9 cellular contexts compared by ENCODE assay signal in genomic region chr14:100747021-100747586, GRCh38. TPM values are rescaled to one million over a fixed set of nuclear protein-coding genes. Genes with fewer than 3 reads are reported as not detected.
A peak's percentile ranks its signal among the peaks of the same experiment; 100 is the strongest.
DNase-seq lines count a peak whose midpoint lies in the region; ATAC-seq and TF ChIP-seq lines count a peak whose summit lies in the region.
"Had no signal": no experiment of that assay in that cellular context is flagged by ENCODE, and none has a peak within 500 bp of the region (broad histone marks: within the 10 kb centered on the region; RNA-seq: fewer than 3 reads in every experiment).

No MANE protein-coding gene starts in this region.

- H3K4me1 ChIP-seq in cardiac muscle cell (ENCODE audit: low read depth), result no peaks in the 10 kb centered on the region
- no peaks in the 10 kb centered on the region for H3K4me1 ChIP-seq in upper lobe of right lung

- H3K27ac ChIP-seq in cardiac muscle cell, result no peak overlapping the region
- peak overlapping the region; percentile 36 for H3K27ac ChIP-seq in upper lobe of right lung
- H3K27ac ChIP-seq: KMS-11 had no signal

- intact Hi-C loops in Right ventricle myocardium superior (cut with DNase I) (no loop called here), upper lobe of right lung (cut with DNase I) (no loop called here)
- intact Hi-C loops in activated T-helper 2 cell treated with anti-CD3 and anti-CD28 coated beads, Interferon-gamma antibody, Interleukin-2, Interleukin-4, amounts not matched to agents 10 μg/mL and 5 μg/mL and 100 μg/mL, durations not matched to agents 14 hours and 24 hours and 36 hours (cut with micrococcal nuclease), result no loop called here

- DNase-seq in cardiac muscle cell (ENCODE audit: low read depth in 1 of 2, low spot score in 1 of 2) (peak in 1 of 2 donors; percentile 88), Right ventricle myocardium superior (no peak), RPMI7951 (ENCODE audit: low read depth) (peak; percentile 76), fibroblast of the conjunctiva (ENCODE audit: low read depth) (peak; percentile 89), upper lobe of right lung (peak; percentile 76), hippocampal formation (lab: John Stamatoyannopoulos, UW) (no peak)
- no peak for DNase-seq in activated T-helper 2 cell treated with anti-CD3 and anti-CD28 coated beads, Interferon-gamma antibody, Interleukin-2, Interleukin-4, amounts not matched to agents 10 μg/mL and 5 μg/mL and 100 μg/mL, durations not matched to agents 14 hours and 24 hours and 36 hours (ENCODE audit: low spot score)

- H3K4me1 Mint-ChIP-seq in activated T-helper 2 cell treated with anti-CD3 and anti-CD28 coated beads, Interferon-gamma antibody, Interleukin-2, Interleukin-4, amounts not matched to agents 10 μg/mL and 5 μg/mL and 100 μg/mL, durations not matched to agents 14 hours and 24 hours and 36 hours (ENCODE audit: low read depth), result no peaks in the 10 kb centered on the region

- peak; percentile 7 for TF ChIP-seq CTCF in cardiac muscle cell (IDR thresholded peaks at IDR 0.05; ENCODE audit: low read depth, low read length)
- no peak for TF ChIP-seq CTCF in upper lobe of right lung (IDR thresholded peaks at IDR 0.05)

- no peaks in the 10 kb centered on the region for H3K36me3 ChIP-seq in cardiac muscle cell
- H3K36me3 ChIP-seq in upper lobe of right lung, result no peaks in the 10 kb centered on the region

- H3K27me3 ChIP-seq in cardiac muscle cell (no peaks in the 10 kb centered on the region), upper lobe of right lung (no peaks in the 10 kb centered on the region)

- no peak overlapping the region for H3K4me3 Mint-ChIP-seq in activated T-helper 2 cell treated with anti-CD3 and anti-CD28 coated beads, Interferon-gamma antibody, Interleukin-2, Interleukin-4, amounts not matched to agents 10 μg/mL and 5 μg/mL and 100 μg/mL, durations not matched to agents 14 hours and 24 hours and 36 hours (ENCODE audit: low read depth)

- H3K9me3 ChIP-seq in cardiac muscle cell (ENCODE audit: low read depth), result no peaks in the 10 kb centered on the region
- H3K9me3 ChIP-seq in upper lobe of right lung, result no peaks in the 10 kb centered on the region

- no peaks in the 10 kb centered on the region for H3K36me3 Mint-ChIP-seq in activated T-helper 2 cell treated with anti-CD3 and anti-CD28 coated beads, Interferon-gamma antibody, Interleukin-2, Interleukin-4, amounts not matched to agents 10 μg/mL and 5 μg/mL and 100 μg/mL, durations not matched to agents 14 hours and 24 hours and 36 hours (ENCODE audit: low read depth)

- no peak overlapping the region for H3K27ac Mint-ChIP-seq in activated T-helper 2 cell treated with anti-CD3 and anti-CD28 coated beads, Interferon-gamma antibody, Interleukin-2, Interleukin-4, amounts not matched to agents 10 μg/mL and 5 μg/mL and 100 μg/mL, durations not matched to agents 14 hours and 24 hours and 36 hours

- no peaks in the 10 kb centered on the region for H3K9me3 Mint-ChIP-seq in activated T-helper 2 cell treated with anti-CD3 and anti-CD28 coated beads, Interferon-gamma antibody, Interleukin-2, Interleukin-4, amounts not matched to agents 10 μg/mL and 5 μg/mL and 100 μg/mL, durations not matched to agents 14 hours and 24 hours and 36 hours

- ATAC-seq in Right ventricle myocardium superior (ENCODE audit: poor library complexity) (no peak), upper lobe of right lung (peak; percentile 96), GM18907 (IDR thresholded peaks at IDR 0.05; ENCODE audit: unreplicated experiment) (no peak)

- H3K27me3 Mint-ChIP-seq in activated T-helper 2 cell treated with anti-CD3 and anti-CD28 coated beads, Interferon-gamma antibody, Interleukin-2, Interleukin-4, amounts not matched to agents 10 μg/mL and 5 μg/mL and 100 μg/mL, durations not matched to agents 14 hours and 24 hours and 36 hours (ENCODE audit: low read depth), result peaks cover 3% of the 10 kb centered on the region

- H3K4me3 ChIP-seq in cardiac muscle cell (no peak overlapping the region), upper lobe of right lung (no peak overlapping the region)

RNA-seq across cellular contexts. Expression of gene DLK1, which starts 20.4 kb away (rescaled TPM):
- 24.0 and 28.8 TPM in 2 replicates for total RNA-seq in cardiac muscle cell
- polyA plus RNA-seq in cardiac muscle cell, result 30.4 and 64.1 TPM in 2 replicates
- total RNA-seq in Right ventricle myocardium superior, result 22.8 TPM
- total RNA-seq in RPMI7951 (2014; rRNA removed; shearing (Covaris generic)), result not detected in 2 replicates
- not detected for total RNA-seq in upper lobe of right lung
- not detected in 2 replicates for total RNA-seq in activated T-helper 2 cell treated with anti-CD3 and anti-CD28 coated beads, Interferon-gamma antibody, Interleukin-2, Interleukin-4, amounts not matched to agents 10 μg/mL and 5 μg/mL and 100 μg/mL, durations not matched to agents 14 hours and 24 hours and 36 hours

Comparison
In these comparisons a context has a peak if more than half of its experiments do, and no peak if none do; other contexts are left out.
1. DNase-seq: peak in RPMI7951 (single experiment), fibroblast of the conjunctiva (single experiment) and upper lobe of right lung (single experiment); none in Right ventricle myocardium superior (single experiment), activated T-helper 2 cell treated with anti-CD3 and anti-CD28 coated beads, Interferon-gamma antibody, Interleukin-2, Interleukin-4, amounts not matched to agents 10 μg/mL and 5 μg/mL and 100 μg/mL, durations not matched to agents 14 hours and 24 hours and 36 hours (single experiment) and hippocampal formation (0 of 2).
2. RNA of gene DLK1, which starts 20.4 kb away (total RNA-seq): 24.0 to 28.8 TPM in cardiac muscle cell and 22.8 TPM in Right ventricle myocardium superior (single experiment); not detected in RPMI7951, not detected in upper lobe of right lung (single experiment) and not detected in activated T-helper 2 cell treated with anti-CD3 and anti-CD28 coated beads, Interferon-gamma antibody, Interleukin-2, Interleukin-4, amounts not matched to agents 10 μg/mL and 5 μg/mL and 100 μg/mL, durations not matched to agents 14 hours and 24 hours and 36 hours; every median in the first group is over 10 times any median in the second.